ENCODE assay signal across 1 cellular context in the genomic region with DNA sequence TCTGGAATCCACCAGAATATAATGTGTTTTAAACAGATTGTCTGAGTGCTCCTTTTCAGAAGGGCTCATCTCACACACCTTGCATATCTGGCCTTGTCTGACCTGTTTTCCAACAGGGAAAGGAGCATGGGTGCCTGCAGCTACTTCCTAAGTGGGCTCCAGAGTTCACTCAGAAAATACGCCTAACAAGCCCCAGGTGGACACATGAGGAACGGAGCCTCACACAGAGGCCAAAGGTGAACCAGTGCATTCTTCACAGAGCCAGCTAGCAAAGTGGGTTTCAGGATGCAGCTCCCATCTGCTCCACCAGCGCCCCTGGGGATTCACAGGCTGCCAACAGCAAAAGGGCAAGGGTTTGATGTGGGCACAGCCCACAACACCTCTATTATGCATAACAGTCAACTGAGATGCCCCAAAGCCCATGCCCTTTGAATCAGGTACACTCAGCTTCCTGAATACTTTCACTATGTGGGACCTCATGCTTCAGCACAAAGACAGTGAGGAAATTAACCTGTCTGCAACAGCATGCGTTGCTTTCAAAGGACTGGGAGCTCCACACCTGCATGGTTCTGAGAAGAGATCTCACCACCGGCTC.
TF ChIP-seq lines count a peak whose summit lies in the region.

No MANE protein-coding gene starts in this region.

TF ChIP-seq in HepG2, 621 proteins besides CTCF, POLR2A, EP300 and RAD21 (continued from another document):
- TF ChIP-seq, protein P1, sequence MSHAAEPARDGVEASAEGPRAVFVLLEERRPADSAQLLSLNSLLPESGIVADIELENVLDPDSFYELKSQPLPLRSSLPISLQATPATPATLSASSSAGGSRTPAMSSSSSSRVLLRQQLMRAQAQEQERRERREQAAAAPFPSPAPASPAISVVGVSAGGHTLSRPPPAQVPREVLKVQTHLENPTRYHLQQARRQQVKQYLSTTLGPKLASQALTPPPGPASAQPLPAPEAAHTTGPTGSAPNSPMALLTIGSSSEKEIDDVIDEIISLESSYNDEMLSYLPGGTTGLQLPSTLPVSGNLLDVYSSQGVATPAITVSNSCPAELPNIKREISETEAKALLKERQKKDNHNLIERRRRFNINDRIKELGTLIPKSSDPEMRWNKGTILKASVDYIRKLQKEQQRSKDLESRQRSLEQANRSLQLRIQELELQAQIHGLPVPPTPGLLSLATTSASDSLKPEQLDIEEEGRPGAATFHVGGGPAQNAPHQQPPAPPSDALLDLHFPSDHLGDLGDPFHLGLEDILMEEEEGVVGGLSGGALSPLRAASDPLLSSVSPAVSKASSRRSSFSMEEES (CRISPR knock-in tag; IDR thresholded peaks at IDR 0.05): no peak
